Comparison of ENCODE assay signal across 11 cellular contexts in genomic region chr14:22163051-22163450, GRCh38.
DNase-seq lines count a peak whose midpoint lies in the region; ATAC-seq and TF ChIP-seq lines count a peak whose summit lies in the region.
"Had no signal": no experiment of that assay in that cellular context is flagged by ENCODE, and none has a peak within 500 bp of the region (broad histone marks: within the 10 kb centered on the region; RNA-seq: fewer than 3 reads in every experiment).

No MANE protein-coding gene starts in this region.

- H2AFZ ChIP-seq in DND-41 (ENCODE audit: low read depth, low read length) (no peak overlapping the region), IMR-90 (replicated peaks; ENCODE audit: low read length, poor library complexity) (no peak overlapping the region)

- H3K56ac ChIP-seq in IMR-90 (ENCODE audit: extremely low read depth, insufficient read depth, low read length): no peak overlapping the region

- peak overlapping the region in 1 of 2 experiments; percentile 41; a peak in 1 of 4 replicates for H4K8ac ChIP-seq in IMR-90 (ENCODE audit: low read depth in 2 of 2, low read length in 2 of 2)

- H3K14ac ChIP-seq in IMR-90 (replicated peaks; ENCODE audit: low read depth, low read length): no peak overlapping the region

- no peak overlapping the region for H4K5ac ChIP-seq in IMR-90 (ENCODE audit: low read depth, low read length)

- no peaks in the 10 kb centered on the region for H4K20me1 ChIP-seq in DND-41 (ENCODE audit: insufficient read depth, low read length)
- H4K20me1 ChIP-seq in IMR-90 (ENCODE audit: insufficient read depth, low read length): no peaks in the 10 kb centered on the region

- H3K9me1 ChIP-seq in IMR-90 (ENCODE audit: insufficient read depth, low read length): no peaks in the 10 kb centered on the region

- BruUV-seq in IMR-90 (replicated peaks; lab: Mats Ljungman, UMichigan): no TSS peak

- CTCF ChIA-PET in IMR-90 (lab: Yijun Ruan, JAX): interaction anchor here (0.6 to 1.8 kb wide), 14 partner anchors 14 to 212 kb away, joined by 3 to 7 read pairs (median 3); no protein-coding TSS in a partner anchor

- H3K4ac ChIP-seq in IMR-90 (ENCODE audit: low read depth, low read length): peak overlapping the region; percentile 76; the same call in 1 of the 2 replicates

- H4K91ac ChIP-seq in IMR-90 (ENCODE audit: insufficient read depth, low read depth, low read length): no peak overlapping the region

- TF ChIP-seq RAD21 in IMR-90 (IDR thresholded peaks at IDR 0.05; ENCODE audit: low read length) (peak; percentile 53), liver (IDR thresholded peaks at IDR 0.05) (peak; percentile 53 to 66)

- no peaks in the 10 kb centered on the region for H3K79me1 ChIP-seq in IMR-90 (ENCODE audit: low read depth in 1 of 2, low read length in 2 of 2)

- H3K9ac ChIP-seq in DND-41 (ENCODE audit: low read depth, low read length) (no peak overlapping the region), IMR-90 (ENCODE audit: low read depth, low read length) (no peak overlapping the region), liver (ENCODE audit: low read depth in 1 of 2, low read length in 2 of 2) (no peak overlapping the region)

- H3K18ac ChIP-seq in IMR-90 (ENCODE audit: low read depth, low read length): no peak overlapping the region

- ATAC-seq in DND-41 (ENCODE audit: insufficient read depth, low read depth): peak; percentile 58; the same call in 1 of the 3 replicates
- ATAC-seq in IMR-90 (ENCODE audit: low read depth): peak; percentile 66; the same call in 1 of the 2 replicates
- ATAC-seq in activated T-helper 17 cell treated with anti-CD3 and anti-CD28 coated beads, Interleukin-2, amount 50 U/mL, for 72 hours (replicated peaks): no peak
- ATAC-seq: heart right ventricle, pancreas had no signal

- no peak overlapping the region for H2AK5ac ChIP-seq in IMR-90 (ENCODE audit: low read depth, low read length)

- H3K4me1 ChIP-seq in DND-41 (ENCODE audit: insufficient read depth, low read length): peaks cover 4% of the 10 kb centered on the region; the same call in 1 of the 2 replicates
- no peaks in the 10 kb centered on the region for H3K4me1 ChIP-seq in IMR-90 (ENCODE audit: control insufficient read depth, insufficient read depth, low read length)
- no peaks in the 10 kb centered on the region for H3K4me1 ChIP-seq in liver (ENCODE audit: control insufficient read depth in 4 of 4, insufficient read depth in 4 of 4, low read length in 3 of 4)
- H3K4me1 ChIP-seq: heart right ventricle, pancreas had no signal

- H3K36me3 Mint-ChIP-seq in activated T-helper 17 cell treated with anti-CD3 and anti-CD28 coated beads, Interleukin-2, amount 50 U/mL, for 72 hours (ENCODE audit: low read depth): no peaks in the 10 kb centered on the region

- no peak for TF ChIP-seq POLR2A in IMR-90 (IDR thresholded peaks at IDR 0.05; ENCODE audit: low read depth, low read length)

- H3K9me3 ChIP-seq in DND-41 (ENCODE audit: insufficient read depth, low read length, severe bottlenecking) (no peaks in the 10 kb centered on the region), IMR-90 (ENCODE audit: control insufficient read depth, insufficient read depth, low read length) (no peaks in the 10 kb centered on the region), liver (ENCODE audit: control insufficient read depth in 4 of 4, low read length in 3 of 4) (no peaks in the 10 kb centered on the region)
- H3K9me3 ChIP-seq: heart right ventricle, MG63, pancreas had no signal

- H2BK5ac ChIP-seq in IMR-90 (ENCODE audit: low read depth, low read length, poor library complexity, severe bottlenecking): no peak overlapping the region

- H3K23ac ChIP-seq in IMR-90 (ENCODE audit: low read depth, low read length): no peak overlapping the region

- POLR2A ChIA-PET in IMR-90 (lab: Charles Lee; ENCODE audit: unreplicated experiment): no interaction called here

- H3K4me3 ChIP-seq in DND-41 (ENCODE audit: low read depth in 1 of 2, low read length in 2 of 2) (no peak overlapping the region), IMR-90 (ENCODE audit: insufficient read depth, low read depth, low read length) (no peak overlapping the region), liver (ENCODE audit: low read depth in 1 of 3, low read length in 3 of 3) (no peak overlapping the region)
- H3K4me3 ChIP-seq: heart right ventricle, MG63, pancreas had no signal

- H3K79me2 ChIP-seq in DND-41 (ENCODE audit: insufficient read depth, low read length): no peaks in the 10 kb centered on the region

- H3K4me1 Mint-ChIP-seq in activated T-helper 17 cell treated with anti-CD3 and anti-CD28 coated beads, Interleukin-2, amount 50 U/mL, for 72 hours: no peaks in the 10 kb centered on the region

- H3K4me2 ChIP-seq in DND-41 (ENCODE audit: insufficient read depth, low read length) (no peak overlapping the region), IMR-90 (ENCODE audit: low read depth, low read length) (no peak overlapping the region)

- H3K9me3 Mint-ChIP-seq in activated T-helper 17 cell treated with anti-CD3 and anti-CD28 coated beads, Interleukin-2, amount 50 U/mL, for 72 hours: no peaks in the 10 kb centered on the region

- H3K4me3 Mint-ChIP-seq in activated T-helper 17 cell treated with anti-CD3 and anti-CD28 coated beads, Interleukin-2, amount 50 U/mL, for 72 hours: peak overlapping the region; percentile 69

- no peak overlapping the region for H2BK15ac ChIP-seq in IMR-90 (ENCODE audit: low read depth, low read length)

- H3K27ac ChIP-seq in DND-41 (ENCODE audit: low read length) (no peak overlapping the region), IMR-90 (ENCODE audit: insufficient read depth, low read length) (no peak overlapping the region), liver (ENCODE audit: low read depth in 1 of 2, low read length in 2 of 2) (no peak overlapping the region)
- H3K27ac ChIP-seq: heart right ventricle, pancreas had no signal

- H3K27me3 ChIP-seq in DND-41 (ENCODE audit: insufficient read depth, low read length, poor library complexity) (no peaks in the 10 kb centered on the region), IMR-90 (ENCODE audit: control insufficient read depth, insufficient read depth, low read length) (no peaks in the 10 kb centered on the region; the same call in 1 of the 2 replicates), liver (ENCODE audit: control insufficient read depth in 4 of 4, insufficient read depth in 4 of 4, low read length in 3 of 4) (no peaks in the 10 kb centered on the region)
- H3K27me3 ChIP-seq: MG63, pancreas had no signal

- intact Hi-C loops in IMR-90 (cut with micrococcal nuclease): loop anchor here (2.0 kb wide), 1 partner anchor 212 kb away; no protein-coding TSS in a partner anchor

- H3K36me3 ChIP-seq in DND-41 (ENCODE audit: insufficient read depth, low read length): no peaks in the 10 kb centered on the region
- no peaks in the 10 kb centered on the region for H3K36me3 ChIP-seq in IMR-90 (ENCODE audit: control insufficient read depth, insufficient read depth, low read length)
- no peaks in the 10 kb centered on the region for H3K36me3 ChIP-seq in liver (ENCODE audit: control insufficient read depth in 4 of 4, insufficient read depth in 3 of 4, low read depth in 1 of 4, low read length in 3 of 4)
- H3K36me3 ChIP-seq: heart right ventricle, MG63, pancreas had no signal

- dilution Hi-C loops in IMR-90 (cut with HindIII; ENCODE audit: low sequenced_read_pairs, unreplicated experiment): no loop called here

- H2BK120ac ChIP-seq in IMR-90 (ENCODE audit: low read depth, low read length): peak overlapping the region; percentile 74

- no peak overlapping the region for H3K27ac Mint-ChIP-seq in activated T-helper 17 cell treated with anti-CD3 and anti-CD28 coated beads, Interleukin-2, amount 50 U/mL, for 72 hours

- DNase-seq in DND-41 (no peak), IMR-90 (peak; percentile 45), NCI-H526 treated with DMSO at 0.1 percent for 48 hours (lab: John Stamatoyannopoulos, UW) (no peak), NCI-H2171 (lab: John Stamatoyannopoulos, UW) (no peak)
- no peak for DNase-seq in activated CD8-positive, alpha-beta memory T cell treated with anti-CD3 and anti-CD28 coated beads, Interleukin-2, amount 50 U/mL, for 4 hours
- DNase-seq: amygdala, heart right ventricle, MG63, pancreas had no signal

- TF ChIP-seq CTCF in DND-41 (IDR thresholded peaks at IDR 0.05; ENCODE audit: borderline replicate concordance, extremely low read depth, low read length, poor library complexity, severe bottlenecking) (peak; percentile 54), IMR-90 (conservative IDR thresholded peaks at IDR 0.05; ENCODE audit: low read depth, low read length) (peak; percentile 55), liver (IDR thresholded peaks at IDR 0.05; ENCODE audit: low read depth, low read length, missing input control) (peak; percentile 7)

- no peak overlapping the region for H2AK9ac ChIP-seq in IMR-90 (replicated peaks; ENCODE audit: low read depth, low read length, poor library complexity)

- in situ Hi-C loops in IMR-90 (cut with MboI; ENCODE audit: low sequenced_read_pairs): loop anchor here (10.0 kb wide), 1 partner anchor 212 kb away; no protein-coding TSS in a partner anchor

- peak overlapping the region; percentile 84; the same call in 1 of the 2 replicates for H2BK20ac ChIP-seq in IMR-90 (ENCODE audit: low read depth, low read length)

- H3K27me3 Mint-ChIP-seq in activated T-helper 17 cell treated with anti-CD3 and anti-CD28 coated beads, Interleukin-2, amount 50 U/mL, for 72 hours: no peaks in the 10 kb centered on the region

TF ChIP-seq in IMR-90, 13 proteins besides CTCF, POLR2A, EP300 and RAD21:
- TF ChIP-seq RFX5 (IDR thresholded peaks at IDR 0.05; ENCODE audit: low read depth, low read length): no peak
- TF ChIP-seq SMC3 (IDR thresholded peaks at IDR 0.05; ENCODE audit: low read depth, low read length): peak; percentile 28; the same call in 1 of the 2 replicates

TF ChIP-seq in liver, 16 proteins besides CTCF, POLR2A, EP300 and RAD21 (continues in another document):
- no peak for TF ChIP-seq MAX (IDR thresholded peaks at IDR 0.05)
- TF ChIP-seq SP1 (IDR thresholded peaks at IDR 0.05): no peak
- TF ChIP-seq ATF3 (IDR thresholded peaks at IDR 0.05): no peak
- TF ChIP-seq RXRA (IDR thresholded peaks at IDR 0.05): no peak
- TF ChIP-seq FOXA1 (IDR thresholded peaks at IDR 0.05): no peak
- TF ChIP-seq EGR1 (IDR thresholded peaks at IDR 0.05; ENCODE audit: low read depth in 2 of 2): no peak
- TF ChIP-seq FOXA2 (IDR thresholded peaks at IDR 0.05): no peak
- TF ChIP-seq TAF1 (conservative IDR thresholded peaks at IDR 0.05): no peak
